In genomic region chr15:25600751-25601150, GRCh38 we compare ENCODE assay signal across 20 cellular contexts.
DNase-seq lines count a peak whose midpoint lies in the region; ATAC-seq and TF ChIP-seq lines count a peak whose summit lies in the region.
"Had no signal": no experiment of that assay in that cellular context is flagged by ENCODE, and none has a peak within 500 bp of the region (broad histone marks: within the 10 kb centered on the region; RNA-seq: fewer than 3 reads in every experiment).

No MANE protein-coding gene starts in this region.

- no peaks in the 10 kb centered on the region for H3K4me1 Mint-ChIP-seq in HFFc6 (ENCODE audit: low read depth)
- H3K4me1 Mint-ChIP-seq: B cell had no signal

- H3K27ac Mint-ChIP-seq in HFFc6 = no peak overlapping the region
- H3K27ac Mint-ChIP-seq: B cell; CD8-positive, alpha-beta T cell had no signal

- H3K27me3 Mint-ChIP-seq in HFFc6 (ENCODE audit: insufficient read depth) = peaks cover 8% of the 10 kb centered on the region
- H3K27me3 Mint-ChIP-seq: B cell had no signal

- H3K9me3 Mint-ChIP-seq in HFFc6 = no peaks in the 10 kb centered on the region

- H3K27me3 ChIP-seq in WERI-Rb-1 (ENCODE audit: insufficient read depth, low read depth, severe bottlenecking) = no peaks in the 10 kb centered on the region
- H3K27me3 ChIP-seq: BLaER1 treated with 17β-estradiol and CSF1 and Interleukin-3, amounts not matched to agents 10 nM and 100 nM had no signal

- H3K27ac ChIP-seq in WERI-Rb-1 = no peak overlapping the region
- H3K27ac ChIP-seq: BLaER1 treated with 17β-estradiol and CSF1 and Interleukin-3, amounts not matched to agents 10 nM and 100 nM; HL-60 had no signal

- H3K36me3 ChIP-seq in WERI-Rb-1 = no peaks in the 10 kb centered on the region
- H3K36me3 ChIP-seq: BLaER1 treated with 17β-estradiol and CSF1 and Interleukin-3, amounts not matched to agents 10 nM and 100 nM had no signal

- H3K36me3 Mint-ChIP-seq in HFFc6 (ENCODE audit: low read depth) = no peaks in the 10 kb centered on the region
- H3K36me3 Mint-ChIP-seq: CD8-positive, alpha-beta T cell had no signal

- no peak overlapping the region for H3K4me3 Mint-ChIP-seq in HFFc6
- H3K4me3 Mint-ChIP-seq: B cell; CD8-positive, alpha-beta T cell had no signal

- TF ChIP-seq CTCF in HFFc6 (IDR thresholded peaks at IDR 0.05) = no peak
- TF ChIP-seq CTCF in fibroblast of mammary gland (conservative IDR thresholded peaks at IDR 0.05; ENCODE audit: control insufficient read depth, insufficient read depth, low read depth, low read length) = no peak
- TF ChIP-seq CTCF in WERI-Rb-1 (IDR thresholded peaks at IDR 0.05; ENCODE audit: low read depth, low read length) = no peak

- ATAC-seq in esophagus mucosa = no peak
- ATAC-seq: CD8-positive, alpha-beta T cell; K562 had no signal

- no peaks in the 10 kb centered on the region for H3K9me3 ChIP-seq in WERI-Rb-1 (ENCODE audit: severe bottlenecking)

- peak; percentile 23 for DNase-seq in Daoy (ENCODE audit: low read depth)
- DNase-seq in HFFc6 = peak; percentile 7
- DNase-seq in RKO (ENCODE audit: low spot score) = peak; percentile 43
- DNase-seq in fibroblast of mammary gland (ENCODE audit: low read depth) = peak; percentile 26
- no peak for DNase-seq in activated T-cell treated with anti-CD3 and anti-CD28 coated beads for 4 hours
- no peak for DNase-seq in WERI-Rb-1
- DNase-seq in hypothalamus (lab: John Stamatoyannopoulos, UW) = no peak
- DNase-seq: 8988T; Calu3; CD8-positive, alpha-beta T cell; DMS53; DND-41; GF-D8; HCEC 1CT; IMR-90 had no signal

- no peak overlapping the region for H3K4me3 ChIP-seq in fibroblast of mammary gland (ENCODE audit: control insufficient read depth, low read depth, low read length)
- H3K4me3 ChIP-seq in WERI-Rb-1 (ENCODE audit: low read depth, low read length) = no peak overlapping the region
- H3K4me3 ChIP-seq: BLaER1 treated with 17β-estradiol and CSF1 and Interleukin-3, amounts not matched to agents 10 nM and 100 nM; K562 had no signal

Comparison
In these comparisons a context has a peak if more than half of its experiments do, and no peak if none do; other contexts are left out.
1. DNase-seq: peak in Daoy (single experiment), HFFc6 (single experiment), RKO (single experiment) and fibroblast of mammary gland (single experiment); none in activated T-cell treated with anti-CD3 and anti-CD28 coated beads for 4 hours (single experiment), WERI-Rb-1 (single experiment) and hypothalamus (0 of 51).